ENCODE assay signal across 1 cellular context in the genomic region with DNA sequence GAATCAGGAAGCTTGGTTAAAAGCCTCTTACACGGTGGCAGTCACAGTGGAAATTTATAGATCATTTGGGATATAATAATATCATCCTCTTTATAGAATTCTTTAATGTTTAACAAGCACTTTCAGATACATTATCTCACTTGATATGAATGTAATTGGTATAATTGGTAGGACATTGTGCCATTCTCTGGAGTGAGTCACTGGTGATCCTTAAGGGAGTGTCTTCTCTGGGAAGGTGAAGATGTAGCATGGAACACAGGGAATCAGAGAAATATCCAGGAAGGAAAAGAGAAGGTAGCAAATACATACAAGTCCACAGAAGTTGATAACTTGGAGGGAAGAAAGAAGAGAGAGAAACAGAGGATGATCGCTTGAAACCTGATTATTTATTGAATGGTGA.
TF ChIP-seq lines count a peak whose summit lies in the region.

No MANE protein-coding gene starts in this region.

TF ChIP-seq in WTC11, 78 proteins besides CTCF, POLR2A, EP300 and RAD21 (continued from another document):
- TF ChIP-seq, protein P1, sequence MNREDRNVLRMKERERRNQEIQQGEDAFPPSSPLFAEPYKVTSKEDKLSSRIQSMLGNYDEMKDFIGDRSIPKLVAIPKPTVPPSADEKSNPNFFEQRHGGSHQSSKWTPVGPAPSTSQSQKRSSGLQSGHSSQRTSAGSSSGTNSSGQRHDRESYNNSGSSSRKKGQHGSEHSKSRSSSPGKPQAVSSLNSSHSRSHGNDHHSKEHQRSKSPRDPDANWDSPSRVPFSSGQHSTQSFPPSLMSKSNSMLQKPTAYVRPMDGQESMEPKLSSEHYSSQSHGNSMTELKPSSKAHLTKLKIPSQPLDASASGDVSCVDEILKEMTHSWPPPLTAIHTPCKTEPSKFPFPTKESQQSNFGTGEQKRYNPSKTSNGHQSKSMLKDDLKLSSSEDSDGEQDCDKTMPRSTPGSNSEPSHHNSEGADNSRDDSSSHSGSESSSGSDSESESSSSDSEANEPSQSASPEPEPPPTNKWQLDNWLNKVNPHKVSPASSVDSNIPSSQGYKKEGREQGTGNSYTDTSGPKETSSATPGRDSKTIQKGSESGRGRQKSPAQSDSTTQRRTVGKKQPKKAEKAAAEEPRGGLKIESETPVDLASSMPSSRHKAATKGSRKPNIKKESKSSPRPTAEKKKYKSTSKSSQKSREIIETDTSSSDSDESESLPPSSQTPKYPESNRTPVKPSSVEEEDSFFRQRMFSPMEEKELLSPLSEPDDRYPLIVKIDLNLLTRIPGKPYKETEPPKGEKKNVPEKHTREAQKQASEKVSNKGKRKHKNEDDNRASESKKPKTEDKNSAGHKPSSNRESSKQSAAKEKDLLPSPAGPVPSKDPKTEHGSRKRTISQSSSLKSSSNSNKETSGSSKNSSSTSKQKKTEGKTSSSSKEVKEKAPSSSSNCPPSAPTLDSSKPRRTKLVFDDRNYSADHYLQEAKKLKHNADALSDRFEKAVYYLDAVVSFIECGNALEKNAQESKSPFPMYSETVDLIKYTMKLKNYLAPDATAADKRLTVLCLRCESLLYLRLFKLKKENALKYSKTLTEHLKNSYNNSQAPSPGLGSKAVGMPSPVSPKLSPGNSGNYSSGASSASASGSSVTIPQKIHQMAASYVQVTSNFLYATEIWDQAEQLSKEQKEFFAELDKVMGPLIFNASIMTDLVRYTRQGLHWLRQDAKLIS (CRISPR knock-in tag; IDR thresholded peaks at IDR 0.05; ENCODE audit: borderline replicate concordance): no peak
- TF ChIP-seq ZNF317 (CRISPR knock-in tag; IDR thresholded peaks at IDR 0.05; ENCODE audit: borderline replicate concordance, low read depth) (no peak), GTF2I (CRISPR knock-in tag; conservative IDR thresholded peaks at IDR 0.05) (no peak), TEAD1 (CRISPR knock-in tag; IDR thresholded peaks at IDR 0.05) (no peak), EMX1 (CRISPR knock-in tag; IDR thresholded peaks at IDR 0.05) (no peak), NFATC4 (CRISPR knock-in tag; IDR thresholded peaks at IDR 0.05) (no peak), FOXP1 (CRISPR knock-in tag; IDR thresholded peaks at IDR 0.05; ENCODE audit: borderline replicate concordance) (no peak), FOXJ3 (CRISPR knock-in tag; IDR thresholded peaks at IDR 0.05; ENCODE audit: borderline replicate concordance) (no peak), ETV6 (CRISPR knock-in tag; IDR thresholded peaks at IDR 0.05) (no peak), GRHL2 (CRISPR knock-in tag; IDR thresholded peaks at IDR 0.05; ENCODE audit: insufficient replicate concordance, severe bottlenecking) (no peak), ELF4 (CRISPR knock-in tag; IDR thresholded peaks at IDR 0.05; ENCODE audit: low read depth) (no peak)
- TF ChIP-seq, protein P2, sequence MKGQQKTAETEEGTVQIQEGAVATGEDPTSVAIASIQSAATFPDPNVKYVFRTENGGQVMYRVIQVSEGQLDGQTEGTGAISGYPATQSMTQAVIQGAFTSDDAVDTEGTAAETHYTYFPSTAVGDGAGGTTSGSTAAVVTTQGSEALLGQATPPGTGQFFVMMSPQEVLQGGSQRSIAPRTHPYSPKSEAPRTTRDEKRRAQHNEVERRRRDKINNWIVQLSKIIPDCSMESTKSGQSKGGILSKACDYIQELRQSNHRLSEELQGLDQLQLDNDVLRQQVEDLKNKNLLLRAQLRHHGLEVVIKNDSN (CRISPR knock-in tag; IDR thresholded peaks at IDR 0.05): no peak
- TF ChIP-seq, protein P3, sequence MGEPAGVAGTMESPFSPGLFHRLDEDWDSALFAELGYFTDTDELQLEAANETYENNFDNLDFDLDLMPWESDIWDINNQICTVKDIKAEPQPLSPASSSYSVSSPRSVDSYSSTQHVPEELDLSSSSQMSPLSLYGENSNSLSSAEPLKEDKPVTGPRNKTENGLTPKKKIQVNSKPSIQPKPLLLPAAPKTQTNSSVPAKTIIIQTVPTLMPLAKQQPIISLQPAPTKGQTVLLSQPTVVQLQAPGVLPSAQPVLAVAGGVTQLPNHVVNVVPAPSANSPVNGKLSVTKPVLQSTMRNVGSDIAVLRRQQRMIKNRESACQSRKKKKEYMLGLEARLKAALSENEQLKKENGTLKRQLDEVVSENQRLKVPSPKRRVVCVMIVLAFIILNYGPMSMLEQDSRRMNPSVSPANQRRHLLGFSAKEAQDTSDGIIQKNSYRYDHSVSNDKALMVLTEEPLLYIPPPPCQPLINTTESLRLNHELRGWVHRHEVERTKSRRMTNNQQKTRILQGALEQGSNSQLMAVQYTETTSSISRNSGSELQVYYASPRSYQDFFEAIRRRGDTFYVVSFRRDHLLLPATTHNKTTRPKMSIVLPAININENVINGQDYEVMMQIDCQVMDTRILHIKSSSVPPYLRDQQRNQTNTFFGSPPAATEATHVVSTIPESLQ (CRISPR knock-in tag; IDR thresholded peaks at IDR 0.05): no peak
- TF ChIP-seq, protein P4, sequence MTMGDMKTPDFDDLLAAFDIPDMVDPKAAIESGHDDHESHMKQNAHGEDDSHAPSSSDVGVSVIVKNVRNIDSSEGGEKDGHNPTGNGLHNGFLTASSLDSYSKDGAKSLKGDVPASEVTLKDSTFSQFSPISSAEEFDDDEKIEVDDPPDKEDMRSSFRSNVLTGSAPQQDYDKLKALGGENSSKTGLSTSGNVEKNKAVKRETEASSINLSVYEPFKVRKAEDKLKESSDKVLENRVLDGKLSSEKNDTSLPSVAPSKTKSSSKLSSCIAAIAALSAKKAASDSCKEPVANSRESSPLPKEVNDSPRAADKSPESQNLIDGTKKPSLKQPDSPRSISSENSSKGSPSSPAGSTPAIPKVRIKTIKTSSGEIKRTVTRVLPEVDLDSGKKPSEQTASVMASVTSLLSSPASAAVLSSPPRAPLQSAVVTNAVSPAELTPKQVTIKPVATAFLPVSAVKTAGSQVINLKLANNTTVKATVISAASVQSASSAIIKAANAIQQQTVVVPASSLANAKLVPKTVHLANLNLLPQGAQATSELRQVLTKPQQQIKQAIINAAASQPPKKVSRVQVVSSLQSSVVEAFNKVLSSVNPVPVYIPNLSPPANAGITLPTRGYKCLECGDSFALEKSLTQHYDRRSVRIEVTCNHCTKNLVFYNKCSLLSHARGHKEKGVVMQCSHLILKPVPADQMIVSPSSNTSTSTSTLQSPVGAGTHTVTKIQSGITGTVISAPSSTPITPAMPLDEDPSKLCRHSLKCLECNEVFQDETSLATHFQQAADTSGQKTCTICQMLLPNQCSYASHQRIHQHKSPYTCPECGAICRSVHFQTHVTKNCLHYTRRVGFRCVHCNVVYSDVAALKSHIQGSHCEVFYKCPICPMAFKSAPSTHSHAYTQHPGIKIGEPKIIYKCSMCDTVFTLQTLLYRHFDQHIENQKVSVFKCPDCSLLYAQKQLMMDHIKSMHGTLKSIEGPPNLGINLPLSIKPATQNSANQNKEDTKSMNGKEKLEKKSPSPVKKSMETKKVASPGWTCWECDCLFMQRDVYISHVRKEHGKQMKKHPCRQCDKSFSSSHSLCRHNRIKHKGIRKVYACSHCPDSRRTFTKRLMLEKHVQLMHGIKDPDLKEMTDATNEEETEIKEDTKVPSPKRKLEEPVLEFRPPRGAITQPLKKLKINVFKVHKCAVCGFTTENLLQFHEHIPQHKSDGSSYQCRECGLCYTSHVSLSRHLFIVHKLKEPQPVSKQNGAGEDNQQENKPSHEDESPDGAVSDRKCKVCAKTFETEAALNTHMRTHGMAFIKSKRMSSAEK (CRISPR knock-in tag; IDR thresholded peaks at IDR 0.05; ENCODE audit: borderline replicate concordance): no peak
TF ChIP-seq in WTC11: peak in this region for 0.
